Comparison of ENCODE assay signal across 10 cellular contexts in the genomic region with DNA sequence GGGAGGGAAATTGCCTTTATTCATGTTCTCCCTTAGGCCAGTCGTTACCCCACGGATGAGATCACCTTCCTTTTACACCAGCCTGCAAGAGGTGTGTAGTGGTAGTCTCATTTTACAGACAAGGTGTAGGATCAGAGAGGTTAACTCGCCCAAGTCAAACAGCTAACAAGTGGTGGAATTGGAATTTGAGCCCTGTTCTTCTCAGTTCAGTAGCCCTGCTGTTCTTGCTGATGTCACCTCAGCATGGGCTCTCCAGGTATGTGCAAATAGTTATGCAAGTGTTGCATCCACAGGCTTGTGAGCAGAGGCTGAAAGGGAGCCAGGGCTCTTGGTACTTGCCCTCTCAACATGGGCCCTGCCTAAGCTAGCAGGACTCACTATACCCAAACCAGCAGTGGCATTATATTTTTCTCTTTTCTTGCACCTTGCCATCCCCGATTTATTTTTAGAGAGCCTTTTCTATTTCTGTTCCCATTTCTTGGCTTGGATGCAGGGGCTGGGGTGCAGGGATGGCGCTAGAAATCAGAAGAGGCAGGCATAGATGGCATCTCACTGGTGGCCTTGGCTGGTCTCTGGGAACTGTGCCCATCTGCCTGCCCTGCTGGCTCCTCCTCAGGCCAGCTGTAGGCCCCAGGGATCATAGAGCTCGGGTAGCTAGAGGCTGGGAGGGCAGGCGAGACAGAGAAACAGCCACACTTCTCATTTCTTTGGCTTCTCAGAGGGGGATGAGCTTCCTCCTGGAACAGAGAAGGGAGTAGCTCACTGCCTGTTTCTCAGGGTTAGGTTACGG.
DNase-seq lines count a peak whose midpoint lies in the region; ATAC-seq lines count a peak whose summit lies in the region.
"Had no signal": no experiment of that assay in that cellular context is flagged by ENCODE, and none has a peak within 500 bp of the region (broad histone marks: within the 10 kb centered on the region; RNA-seq: fewer than 3 reads in every experiment).

No MANE protein-coding gene starts in this region.

- H3K36me3 ChIP-seq in HUES48 (ENCODE audit: control insufficient read depth, insufficient read depth, low read length) (no peaks in the 10 kb centered on the region), rectal smooth muscle tissue (ENCODE audit: control insufficient read depth, insufficient read depth, low read length) (no peaks in the 10 kb centered on the region)
- H3K36me3 ChIP-seq: uterus had no signal

- H3K9me3 ChIP-seq in HUES48 (ENCODE audit: control insufficient read depth, insufficient read depth, low read length): no peaks in the 10 kb centered on the region
- H3K9me3 ChIP-seq: uterus had no signal

- no peak overlapping the region for H3K4me3 ChIP-seq in HUES48 (ENCODE audit: low read depth, low read length)
- H3K4me3 ChIP-seq in rectal smooth muscle tissue (ENCODE audit: low read length): no peak overlapping the region
- H3K4me3 ChIP-seq: uterus had no signal

- H3K27me3 ChIP-seq in HUES48 (ENCODE audit: control insufficient read depth, insufficient read depth, low read length): no peaks in the 10 kb centered on the region
- H3K27me3 ChIP-seq in rectal smooth muscle tissue (ENCODE audit: control insufficient read depth, insufficient read depth, low read length): no peaks in the 10 kb centered on the region
- H3K27me3 ChIP-seq: uterus had no signal

- H3K4me1 ChIP-seq in HUES48 (ENCODE audit: control insufficient read depth, insufficient read depth, low read length): peaks cover 17% of the 10 kb centered on the region
- H3K4me1 ChIP-seq in rectal smooth muscle tissue (ENCODE audit: control insufficient read depth, insufficient read depth, low read length): peaks cover 22% of the 10 kb centered on the region
- H3K4me1 ChIP-seq: uterus had no signal

- peak overlapping the region; percentile 67 for H3K27ac ChIP-seq in HUES48 (ENCODE audit: low read depth, low read length)
- H3K27ac ChIP-seq in rectal smooth muscle tissue (ENCODE audit: low read depth, low read length): peak overlapping the region; percentile 8
- H3K27ac ChIP-seq: uterus had no signal

- ATAC-seq in GM18498 (IDR thresholded peaks at IDR 0.05; ENCODE audit: unreplicated experiment) (no peak), HG02840 (IDR thresholded peaks at IDR 0.05; ENCODE audit: low FRiP score, unreplicated experiment) (no peak)

- DNase-seq in amniotic epithelial cell (ENCODE audit: low read depth): peak; percentile 57
- DNase-seq in hypothalamus (lab: John Stamatoyannopoulos, UW): peak in 37 of 51 donors; percentile 18 to 83 (median 54)
- DNase-seq in stimulated activated CD8-positive, alpha-beta memory T cell treated with anti-CD3 and anti-CD28 coated beads, Interleukin-4, amount 100 ng/mL, for 48 hours: no peak
- no peak for DNase-seq in NCI-H1092 (lab: John Stamatoyannopoulos, UW)
- DNase-seq: NCI-H1417, uterus had no signal

- H3K9ac ChIP-seq in HUES48 (ENCODE audit: low read depth, low read length) (0 out of 2 replicates have a peak overlapping the region, but pooled peaks have one; percentile 12), rectal smooth muscle tissue (ENCODE audit: low read length) (no peak overlapping the region)

Comparison
In these comparisons a context has a peak if more than half of its experiments do, and no peak if none do; other contexts are left out.
1. DNase-seq: peak in amniotic epithelial cell (single experiment) and hypothalamus (37 of 51); none in stimulated activated CD8-positive, alpha-beta memory T cell treated with anti-CD3 and anti-CD28 coated beads, Interleukin-4, amount 100 ng/mL, for 48 hours (single experiment) and NCI-H1092 (single experiment).